1 cellular context compared by ENCODE assay signal in genomic region chr9:110282023-110282766, GRCh38.
TF ChIP-seq lines count a peak whose summit lies in the region.

No MANE protein-coding gene starts in this region.

TF ChIP-seq in HCT116, 20 proteins besides CTCF, POLR2A, EP300 and RAD21 (continued from another document):
- TF ChIP-seq ZBTB33 (IDR thresholded peaks at IDR 0.05; ENCODE audit: extremely low read depth, insufficient replicate concordance, low read length) (no peak), ZFX (IDR thresholded peaks at IDR 0.05) (no peak), MAX (IDR thresholded peaks at IDR 0.05) (no peak), SIN3A (IDR thresholded peaks at IDR 0.05; ENCODE audit: low read depth) (no peak), JUND (IDR thresholded peaks at IDR 0.05) (no peak), TCF7L2 (IDR thresholded peaks at IDR 0.05; ENCODE audit: borderline replicate concordance, extremely low read depth, insufficient read depth, insufficient read length) (no peak), EZH2 (IDR thresholded peaks at IDR 0.05) (no peak), ZNF274 (IDR thresholded peaks at IDR 0.05; ENCODE audit: low read depth, low read length) (no peak), ATF3 (IDR thresholded peaks at IDR 0.05) (no peak), EZH2phosphoT487 (IDR thresholded peaks at IDR 0.05; ENCODE audit: borderline replicate concordance) (no peak), FOSL1 (IDR thresholded peaks at IDR 0.05; ENCODE audit: low read depth) (no peak), CBX3 (IDR thresholded peaks at IDR 0.05; ENCODE audit: low read depth) (no peak), ELF1 (IDR thresholded peaks at IDR 0.05; ENCODE audit: borderline replicate concordance, low read depth) (no peak)
